33 cellular contexts compared by ENCODE assay signal in the genomic region with DNA sequence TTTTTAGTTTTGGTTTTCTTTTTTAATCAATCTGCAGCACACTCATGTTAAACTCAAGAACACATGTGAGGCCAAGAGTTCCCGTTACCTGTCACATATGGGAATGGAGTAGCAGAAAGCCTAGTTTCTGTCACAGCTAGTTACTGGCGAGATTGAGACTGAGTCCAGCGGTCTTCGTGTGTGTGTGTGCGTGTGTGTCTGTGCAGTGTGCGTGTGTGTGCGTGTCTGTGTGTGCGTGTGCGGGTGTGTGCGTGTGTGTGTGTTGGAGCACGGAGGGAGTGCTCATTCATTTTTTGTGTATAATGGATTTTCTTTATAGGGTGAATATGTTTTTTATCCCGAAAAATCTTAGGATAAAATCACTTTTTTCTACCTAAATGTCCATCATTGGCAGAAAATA. TPM values are rescaled to one million over a fixed set of nuclear protein-coding genes. Genes with fewer than 3 reads are reported as not detected.
"Had no signal": no experiment of that assay in that cellular context is flagged by ENCODE, and none has a peak within 500 bp of the region (broad histone marks: within the 10 kb centered on the region; RNA-seq: fewer than 3 reads in every experiment).

No MANE protein-coding gene starts in this region.

- H3K4me1 Mint-ChIP-seq: mesothelial cell of epicardium; naive B cell; naive thymus-derived CD8-positive, alpha-beta T cell had no signal

- ATAC-seq: esophagus mucosa; gastrocnemius medialis; heart right ventricle; left cardiac atrium; left lung; left ventricle myocardium superior; mucosa of descending colon; naive thymus-derived CD8-positive, alpha-beta T cell had no signal

- H3K4me3 ChIP-seq: coronary artery, dorsolateral prefrontal cortex, esophagus squamous epithelium, gastrocnemius medialis, heart right ventricle, left lung, lower lobe of right lung, mucosa of descending colon had no signal

- H3K27me3 ChIP-seq: dorsolateral prefrontal cortex, gastrocnemius medialis, left lung had no signal

- H3K9me3 Mint-ChIP-seq: mesothelial cell of epicardium; naive thymus-derived CD8-positive, alpha-beta T cell had no signal

- H3K27ac ChIP-seq: coronary artery, dorsolateral prefrontal cortex, epithelial cell of prostate, esophagus squamous epithelium, gastrocnemius medialis, heart right ventricle, left lung, lower lobe of right lung had no signal

- FAIRE-seq: islet of Langerhans, keratinocyte had no signal

- H3K36me3 Mint-ChIP-seq: mesothelial cell of epicardium; naive B cell; naive thymus-derived CD8-positive, alpha-beta T cell had no signal

- H3K27ac Mint-ChIP-seq: mesothelial cell of epicardium; naive B cell; naive thymus-derived CD8-positive, alpha-beta T cell had no signal

- H3K4me1 ChIP-seq: esophagus squamous epithelium, gastrocnemius medialis, heart right ventricle, left lung, lower lobe of right lung had no signal

- H3K9me3 ChIP-seq: esophagus squamous epithelium, gastrocnemius medialis, heart right ventricle, left lung, lower lobe of right lung, mucosa of descending colon had no signal

- DNase-seq: dermis blood vessel endothelial cell; dorsolateral prefrontal cortex; effector CD4-positive, alpha-beta T cell; effector memory CD4-positive, alpha-beta T cell; erythroblast; esophagus squamous epithelium; foreskin fibroblast; foreskin melanocyte; gastrocnemius medialis; glutamatergic neuron; head of caudate nucleus; heart right ventricle; hippocampal formation; left cardiac atrium; left lung; left ventricle myocardium superior; lower lobe of right lung; mesenchymal stem cell; mucosa of descending colon; naive B cell; naive thymus-derived CD8-positive, alpha-beta T cell had no signal

- H3K4me3 Mint-ChIP-seq: mesothelial cell of epicardium; naive B cell; naive thymus-derived CD8-positive, alpha-beta T cell had no signal

- H3K36me3 ChIP-seq: esophagus squamous epithelium, gastrocnemius medialis, heart right ventricle, left lung, lower lobe of right lung had no signal

RNA-seq across cellular contexts. Expression of a gene that starts 19.2 kb away (rescaled TPM):
- total RNA-seq: dermis blood vessel endothelial cell; esophagus mucosa; esophagus squamous epithelium; glomerular endothelial cell; kidney epithelial cell; left cardiac atrium; lower leg skin; lung microvascular endothelial cell; mesenteric fat pad; mesothelial cell of epicardium; myocyte; naive thymus-derived CD8-positive, alpha-beta T cell had no signal
- polyA plus RNA-seq: keratinocyte; naive thymus-derived CD8-positive, alpha-beta T cell had no signal

RNA-seq across cellular contexts. Expression of a gene that starts 57.8 kb away (rescaled TPM):
- total RNA-seq: glomerular endothelial cell, mesenteric fat pad, mesothelial cell of epicardium, myocyte had no signal
- polyA plus RNA-seq: naive thymus-derived CD8-positive, alpha-beta T cell had no signal
